8 cellular contexts compared by ENCODE assay signal in genomic region chr17:36591434-36592315, GRCh38. TPM values are rescaled to one million over a fixed set of nuclear protein-coding genes. Genes with fewer than 3 reads are reported as not detected.
DNase-seq lines count a peak whose midpoint lies in the region; ATAC-seq and TF ChIP-seq lines count a peak whose summit lies in the region.

DHRS11 (plus strand) TSS chr17:36591879; CDS start chr17:36592010, 131 bp downstream.

- peak within 1 kb of the TSS; percentile 99 for H3K4me2 ChIP-seq in IMR-90 (ENCODE audit: low read depth, low read length)

- WGBS in IMR-90 (ENCODE audit: extremely low coverage in 2 of 2, insufficient read length in 1 of 2), 2 experiments = 0% methylated on average over 40 of the region's 87 CpGs; no CpG with 5 or more reads in 1 of the 2 experiments

- H3K4me1 Mint-ChIP-seq in activated T-helper 1 cell treated with anti-CD3 and anti-CD28 coated beads, Interleukin-12 subunit alpha, Interleukin-12 subunit beta, Interleukin-2, Interleukin-4 antibody, amounts not matched to agents 30 ng/mL and 10 ng/mL and 1 ng/mL, durations not matched to agents 14 hours and 24 hours and 36 hours (ENCODE audit: low read depth) = peaks cover 28% of the 10 kb centered on the region
- H3K4me1 Mint-ChIP-seq in naive thymus-derived CD4-positive, alpha-beta T cell = peaks cover 21 to 35% (median 25%) of the 10 kb centered on the region in 7 donors

- no peak within 1 kb of the TSS for H2BK15ac ChIP-seq in IMR-90 (ENCODE audit: low read depth, low read length)

- no peaks in the 10 kb centered on the region for H3K27me3 Mint-ChIP-seq in activated T-helper 1 cell treated with anti-CD3 and anti-CD28 coated beads, Interleukin-12 subunit alpha, Interleukin-12 subunit beta, Interleukin-2, Interleukin-4 antibody, amounts not matched to agents 30 ng/mL and 10 ng/mL and 1 ng/mL, durations not matched to agents 14 hours and 24 hours and 36 hours (ENCODE audit: insufficient read depth)
- H3K27me3 Mint-ChIP-seq in naive thymus-derived CD4-positive, alpha-beta T cell = no peaks in the 10 kb centered on the region

- in situ Hi-C loops in IMR-90 (cut with MboI; ENCODE audit: low sequenced_read_pairs) = no loop called here
- in situ Hi-C loops in Panc1 (cut with HindIII; ENCODE audit: low pct_unique_long_range_greater_than_20kb, low sequenced_read_pairs) = no loop called here

- H3K23ac ChIP-seq in IMR-90 (ENCODE audit: low read depth, low read length) = peak within 1 kb of the TSS; percentile 84

- H4K5ac ChIP-seq in IMR-90 (ENCODE audit: low read depth, low read length) = no peak within 1 kb of the TSS

- H3K4ac ChIP-seq in IMR-90 (ENCODE audit: low read depth, low read length) = peak within 1 kb of the TSS; percentile 30; the same call in 1 of the 2 replicates

- H3K27ac ChIP-seq in IMR-90 (ENCODE audit: insufficient read depth, low read length) = peak within 1 kb of the TSS; percentile 64
- H3K27ac ChIP-seq in Panc1 (ENCODE audit: low read length) = peak within 1 kb of the TSS; percentile 77
- H3K27ac ChIP-seq in naive thymus-derived CD4-positive, alpha-beta T cell (ENCODE audit: low read depth, low read length) = peak within 1 kb of the TSS; percentile 81

- peaks cover 23 to 46% of the 10 kb centered on the region in 2 experiments for H3K79me1 ChIP-seq in IMR-90 (ENCODE audit: low read depth in 1 of 2, low read length in 2 of 2)

- H3K9me3 ChIP-seq in IMR-90 (ENCODE audit: control insufficient read depth, insufficient read depth, low read length) (no peaks in the 10 kb centered on the region), Panc1 (ENCODE audit: control insufficient read depth, insufficient read depth, low read depth, low read length) (no peaks in the 10 kb centered on the region)
- no peaks in the 10 kb centered on the region for H3K9me3 ChIP-seq in naive thymus-derived CD4-positive, alpha-beta T cell (ENCODE audit: control insufficient read depth in 2 of 3, low read length in 3 of 3)

- TF ChIP-seq CTCF in IMR-90 (conservative IDR thresholded peaks at IDR 0.05; ENCODE audit: low read depth, low read length) (0 out of 2 replicates have a peak, but pooled peaks have one; percentile 3), Panc1 (IDR thresholded peaks at IDR 0.05) (no peak)

- no peaks in the 10 kb centered on the region for H3K9me3 Mint-ChIP-seq in activated T-helper 1 cell treated with anti-CD3 and anti-CD28 coated beads, Interleukin-12 subunit alpha, Interleukin-12 subunit beta, Interleukin-2, Interleukin-4 antibody, amounts not matched to agents 30 ng/mL and 10 ng/mL and 1 ng/mL, durations not matched to agents 14 hours and 24 hours and 36 hours
- H3K9me3 Mint-ChIP-seq in naive thymus-derived CD4-positive, alpha-beta T cell = no peaks in the 10 kb centered on the region

- H2AFZ ChIP-seq in IMR-90 (replicated peaks; ENCODE audit: low read length, poor library complexity) = peak within 1 kb of the TSS; percentile 91

- peak; percentile 68 for ATAC-seq in GM21360 (IDR thresholded peaks at IDR 0.05; ENCODE audit: unreplicated experiment)
- ATAC-seq in IMR-90 (ENCODE audit: low read depth) = peak; percentile 97
- ATAC-seq in Panc1 = peak; percentile 99
- peak; percentile 94 for ATAC-seq in naive thymus-derived CD4-positive, alpha-beta T cell

- no peaks in the 10 kb centered on the region for H3K27me3 ChIP-seq in IMR-90 (ENCODE audit: control insufficient read depth, insufficient read depth, low read length)
- H3K27me3 ChIP-seq in Panc1 (ENCODE audit: control insufficient read depth, insufficient read depth, low read length) = no peaks in the 10 kb centered on the region
- no peaks in the 10 kb centered on the region for H3K27me3 ChIP-seq in naive thymus-derived CD4-positive, alpha-beta T cell (ENCODE audit: control insufficient read depth in 2 of 2, insufficient read depth in 2 of 2, low read length in 2 of 2)

- H3K27ac Mint-ChIP-seq in activated T-helper 1 cell treated with anti-CD3 and anti-CD28 coated beads, Interleukin-12 subunit alpha, Interleukin-12 subunit beta, Interleukin-2, Interleukin-4 antibody, amounts not matched to agents 30 ng/mL and 10 ng/mL and 1 ng/mL, durations not matched to agents 14 hours and 24 hours and 36 hours = peak within 1 kb of the TSS; percentile 65
- H3K27ac Mint-ChIP-seq in naive thymus-derived CD4-positive, alpha-beta T cell = peak within 1 kb of the TSS; percentile 49 to 90 (median 81)

- dilution Hi-C loops in IMR-90 (cut with HindIII; ENCODE audit: low sequenced_read_pairs, unreplicated experiment) = no loop called here

- peaks cover 20% of the 10 kb centered on the region for H3K36me3 Mint-ChIP-seq in activated T-helper 1 cell treated with anti-CD3 and anti-CD28 coated beads, Interleukin-12 subunit alpha, Interleukin-12 subunit beta, Interleukin-2, Interleukin-4 antibody, amounts not matched to agents 30 ng/mL and 10 ng/mL and 1 ng/mL, durations not matched to agents 14 hours and 24 hours and 36 hours (ENCODE audit: low read depth)
- H3K36me3 Mint-ChIP-seq in naive thymus-derived CD4-positive, alpha-beta T cell = peaks cover 0 to 11% (median 0%) of the 10 kb centered on the region in 5 donors

- H4K20me1 ChIP-seq in IMR-90 (ENCODE audit: insufficient read depth, low read length) = peaks cover 9% of the 10 kb centered on the region; the same call in 1 of the 2 replicates

- BruUV-seq in IMR-90 (replicated peaks; lab: Mats Ljungman, UMichigan) (no TSS peak), Panc1 (replicated peaks; lab: Mats Ljungman, UMichigan) (no TSS peak)

- H3K14ac ChIP-seq in IMR-90 (replicated peaks; ENCODE audit: low read depth, low read length) = peak within 1 kb of the TSS; percentile 63

- TF ChIP-seq RAD21 in IMR-90 (IDR thresholded peaks at IDR 0.05; ENCODE audit: low read length) = no peak

- peak within 1 kb of the TSS; percentile 45 for H2AK5ac ChIP-seq in IMR-90 (ENCODE audit: low read depth, low read length)

- peak within 1 kb of the TSS; percentile 91 for H2AK9ac ChIP-seq in IMR-90 (replicated peaks; ENCODE audit: low read depth, low read length, poor library complexity)

- no peak for TF ChIP-seq POLR2A in IMR-90 (IDR thresholded peaks at IDR 0.05; ENCODE audit: low read depth, low read length)

- H2BK120ac ChIP-seq in IMR-90 (ENCODE audit: low read depth, low read length) = no peak within 1 kb of the TSS

- H2BK20ac ChIP-seq in IMR-90 (ENCODE audit: low read depth, low read length) = no peak within 1 kb of the TSS

- peak within 1 kb of the TSS; percentile 85 for H3K4me3 Mint-ChIP-seq in activated T-helper 1 cell treated with anti-CD3 and anti-CD28 coated beads, Interleukin-12 subunit alpha, Interleukin-12 subunit beta, Interleukin-2, Interleukin-4 antibody, amounts not matched to agents 30 ng/mL and 10 ng/mL and 1 ng/mL, durations not matched to agents 14 hours and 24 hours and 36 hours
- H3K4me3 Mint-ChIP-seq in naive thymus-derived CD4-positive, alpha-beta T cell = peak within 1 kb of the TSS; percentile 63 to 86 (median 82)

- POLR2A ChIA-PET in IMR-90 (lab: Charles Lee; ENCODE audit: unreplicated experiment) = interaction anchor here (0.6 kb wide), 1 partner anchor 694 kb away, joined by 3 read pairs; no protein-coding TSS in a partner anchor
- POLR2A ChIA-PET in Panc1 (lab: Charles Lee) = no interaction called here
- POLR2A ChIA-PET in naive thymus-derived CD4-positive, alpha-beta T cell (lab: Charles Lee) = interaction anchor here (1.0 to 4.8 kb wide), 4 partner anchors 10 to 55 kb away, joined by 3 to 40 read pairs (median 8); partner anchors contain the start of genes GGNBP2 and MRM1

- CTCF ChIA-PET in IMR-90 (lab: Yijun Ruan, JAX) = no interaction called here
- CTCF ChIA-PET in Panc1 (lab: Charles Lee) = no interaction called here
- CTCF ChIA-PET in naive thymus-derived CD4-positive, alpha-beta T cell (lab: Charles Lee) = interaction anchor here (0.6 kb wide), 1 partner anchor 13 kb away, joined by 4 read pairs; no protein-coding TSS in a partner anchor

- peaks cover 21% of the 10 kb centered on the region for H3K9me1 ChIP-seq in IMR-90 (ENCODE audit: insufficient read depth, low read length)

- peak within 1 kb of the TSS; percentile 7; the same call in 1 of the 2 replicates for H4K91ac ChIP-seq in IMR-90 (ENCODE audit: insufficient read depth, low read depth, low read length)

- peak within 1 kb of the TSS; percentile 41 for H2BK5ac ChIP-seq in IMR-90 (ENCODE audit: low read depth, low read length, poor library complexity, severe bottlenecking)

- peak within 1 kb of the TSS; percentile 49 to 59; a peak in 3 of 4 replicates for H4K8ac ChIP-seq in IMR-90 (ENCODE audit: low read depth in 2 of 2, low read length in 2 of 2)

- H3K56ac ChIP-seq in IMR-90 (ENCODE audit: extremely low read depth, insufficient read depth, low read length) = no peak within 1 kb of the TSS

- intact Hi-C loops in IMR-90 (cut with micrococcal nuclease) = no loop called here
- intact Hi-C loops in Panc1 (cut with micrococcal nuclease; ENCODE audit: unreplicated experiment) = no loop called here
- intact Hi-C loops in activated T-helper 1 cell treated with anti-CD3 and anti-CD28 coated beads, Interleukin-12 subunit alpha, Interleukin-12 subunit beta, Interleukin-2, Interleukin-4 antibody, amounts not matched to agents 30 ng/mL and 10 ng/mL and 1 ng/mL, durations not matched to agents 14 hours and 24 hours and 36 hours (cut with micrococcal nuclease) = loop anchor here (1.0 to 2.0 kb wide), 4 partner anchors 10 to 105 kb away; partner anchors contain the start of genes GGNBP2, MRM1 and ZNHIT3
- intact Hi-C loops in naive thymus-derived CD4-positive, alpha-beta T cell (cut with micrococcal nuclease) = loop anchor here (1.0 to 5.0 kb wide), 4 partner anchors 10 to 57 kb away; partner anchors contain the start of genes MRM1 (in 2 of the 2), MYO19 (in 1 of the 2) and PIGW (in 1 of the 2)

- H3K36me3 ChIP-seq in IMR-90 (ENCODE audit: control insufficient read depth, insufficient read depth, low read length) (peaks cover 21% of the 10 kb centered on the region), Panc1 (ENCODE audit: control insufficient read depth, insufficient read depth, low read length) (peaks cover 2% of the 10 kb centered on the region)
- H3K36me3 ChIP-seq in naive thymus-derived CD4-positive, alpha-beta T cell (ENCODE audit: control insufficient read depth in 2 of 3, insufficient read depth in 3 of 3, low read length in 3 of 3) = peaks cover 6 to 25% (median 11%) of the 10 kb centered on the region in 3 experiments

- DNase-seq in COR-L47 (lab: John Stamatoyannopoulos, UW) = peak; percentile 40
- DNase-seq in IMR-90 = peak; percentile 64
- no peak for DNase-seq in Panc1 (ENCODE audit: low read depth, low spot score)
- DNase-seq in activated T-helper 1 cell treated with anti-CD3 and anti-CD28 coated beads, Interleukin-12 subunit alpha, Interleukin-12 subunit beta, Interleukin-2, Interleukin-4 antibody, amounts not matched to agents 30 ng/mL and 10 ng/mL and 1 ng/mL, durations not matched to agents 14 hours and 24 hours and 36 hours (ENCODE audit: low spot score) = peak; percentile 74
- DNase-seq in fibroblast of gingiva (ENCODE audit: low read depth) = peak; percentile 70
- peak; percentile 36 to 88 (median 54) for DNase-seq in naive thymus-derived CD4-positive, alpha-beta T cell
- DNase-seq in stimulated activated CD8-positive, alpha-beta memory T cell treated with anti-CD3 and anti-CD28 coated beads, Interleukin-7, amount 100 ng/mL, for 48 hours (ENCODE audit: extremely low read depth in 1 of 2, low read depth in 1 of 2) = peak; percentile 67 to 74

- H3K9ac ChIP-seq in IMR-90 (ENCODE audit: low read depth, low read length) = peak within 1 kb of the TSS; percentile 69

- H3K18ac ChIP-seq in IMR-90 (ENCODE audit: low read depth, low read length) = no peak within 1 kb of the TSS

- H3K4me1 ChIP-seq in IMR-90 (ENCODE audit: control insufficient read depth, insufficient read depth, low read length) (peaks cover 5% of the 10 kb centered on the region), Panc1 (ENCODE audit: control insufficient read depth, insufficient read depth, low read length) (no peaks in the 10 kb centered on the region)
- H3K4me1 ChIP-seq in naive thymus-derived CD4-positive, alpha-beta T cell (ENCODE audit: control insufficient read depth in 2 of 2, insufficient read depth in 2 of 2, low read length in 2 of 2) = peaks cover 8 to 9% of the 10 kb centered on the region in 2 donors

- H3K4me3 ChIP-seq in IMR-90 (ENCODE audit: insufficient read depth, low read depth, low read length) (peak within 1 kb of the TSS; percentile 93), Panc1 (ENCODE audit: low read depth in 2 of 2, low read length in 2 of 2) (peak within 1 kb of the TSS; percentile 61 to 65)
- H3K4me3 ChIP-seq in naive thymus-derived CD4-positive, alpha-beta T cell (ENCODE audit: low read length) = peak within 1 kb of the TSS; percentile 49

RNA-seq across cellular contexts. Expression of gene DHRS11, which starts in this region (rescaled TPM):
- total RNA-seq in IMR-90 (2012; rRNA removed) (4.7 and 7.0 TPM in 2 replicates), Panc1 (2021; ENCODE audit: unreplicated experiment) (11.8 TPM)
- 14.5 and 14.6 TPM in 2 replicates for polyA plus RNA-seq in IMR-90 (2012; rRNA removed)
- polyA plus RNA-seq in IMR-90 (2012; cell fraction: cytosol; rRNA removed) = 9.2 and 13.0 TPM in 2 replicates
- polyA plus RNA-seq in IMR-90 (2012; cell fraction: nucleus; rRNA removed; ENCODE audit: low replicate concordance) = 33.5 and 35.9 TPM in 2 replicates
- 10.1 TPM for polyA plus RNA-seq in Panc1 (2012; ENCODE audit: insufficient read length)
- 15.9 and 16.4 TPM in 2 replicates for total RNA-seq in activated T-helper 1 cell treated with anti-CD3 and anti-CD28 coated beads, Interleukin-12 subunit alpha, Interleukin-12 subunit beta, Interleukin-2, Interleukin-4 antibody, amounts not matched to agents 30 ng/mL and 10 ng/mL and 1 ng/mL, durations not matched to agents 14 hours and 24 hours and 36 hours
- total RNA-seq in naive thymus-derived CD4-positive, alpha-beta T cell = 10 to 100 TPM in 1 of 5 experiments, 1 to 10 TPM in 4; 1.6 to 10.9 (median 5.1) TPM
- 1 to 10 TPM; 5.3 to 7.7 TPM for polyA plus RNA-seq in naive thymus-derived CD4-positive, alpha-beta T cell

Comparison
In these comparisons a context has a peak if more than half of its experiments do, and no peak if none do; other contexts are left out.
1. intact Hi-C loops: an anchor here in activated T-helper 1 cell treated with anti-CD3 and anti-CD28 coated beads, Interleukin-12 subunit alpha, Interleukin-12 subunit beta, Interleukin-2, Interleukin-4 antibody, amounts not matched to agents 30 ng/mL and 10 ng/mL and 1 ng/mL, durations not matched to agents 14 hours and 24 hours and 36 hours (1.0 to 2.0 kb wide) and naive thymus-derived CD4-positive, alpha-beta T cell (1.0 to 5.0 kb wide); none called in IMR-90 and Panc1.